1 cellular context compared by ENCODE assay signal in genomic region chr3:171965088-171965712, GRCh38.
TF ChIP-seq lines count a peak whose summit lies in the region.

No MANE protein-coding gene starts in this region.

TF ChIP-seq in HepG2, 621 proteins besides CTCF, POLR2A, EP300 and RAD21 (continued from another document):
- TF ChIP-seq ZBTB40 (IDR thresholded peaks at IDR 0.05) (no peak), ZBTB40 (CRISPR knock-in tag; IDR thresholded peaks at IDR 0.05) (no peak)
